2 cellular contexts compared by ENCODE assay signal in genomic region chr10:97023401-97024180, GRCh38.
TF ChIP-seq lines count a peak whose summit lies in the region.

No MANE protein-coding gene starts in this region.

TF ChIP-seq in HEK293, 187 proteins besides CTCF, POLR2A, EP300 and RAD21 (continued from another document):
- TF ChIP-seq ZNF596 (tag by site-specific recombination; IDR thresholded peaks at IDR 0.05), result no peak
- 0 out of 2 replicates have a peak, but pooled peaks have one; percentile 57 for TF ChIP-seq PRDM1 (tag by site-specific recombination; IDR thresholded peaks at IDR 0.05)

TF ChIP-seq in SK-N-SH treated with all-trans-retinoic acid at 6 μM for 48 hours, 23 proteins besides CTCF, POLR2A, EP300 and RAD21 (continued from another document):
- TF ChIP-seq, protein P1, sequence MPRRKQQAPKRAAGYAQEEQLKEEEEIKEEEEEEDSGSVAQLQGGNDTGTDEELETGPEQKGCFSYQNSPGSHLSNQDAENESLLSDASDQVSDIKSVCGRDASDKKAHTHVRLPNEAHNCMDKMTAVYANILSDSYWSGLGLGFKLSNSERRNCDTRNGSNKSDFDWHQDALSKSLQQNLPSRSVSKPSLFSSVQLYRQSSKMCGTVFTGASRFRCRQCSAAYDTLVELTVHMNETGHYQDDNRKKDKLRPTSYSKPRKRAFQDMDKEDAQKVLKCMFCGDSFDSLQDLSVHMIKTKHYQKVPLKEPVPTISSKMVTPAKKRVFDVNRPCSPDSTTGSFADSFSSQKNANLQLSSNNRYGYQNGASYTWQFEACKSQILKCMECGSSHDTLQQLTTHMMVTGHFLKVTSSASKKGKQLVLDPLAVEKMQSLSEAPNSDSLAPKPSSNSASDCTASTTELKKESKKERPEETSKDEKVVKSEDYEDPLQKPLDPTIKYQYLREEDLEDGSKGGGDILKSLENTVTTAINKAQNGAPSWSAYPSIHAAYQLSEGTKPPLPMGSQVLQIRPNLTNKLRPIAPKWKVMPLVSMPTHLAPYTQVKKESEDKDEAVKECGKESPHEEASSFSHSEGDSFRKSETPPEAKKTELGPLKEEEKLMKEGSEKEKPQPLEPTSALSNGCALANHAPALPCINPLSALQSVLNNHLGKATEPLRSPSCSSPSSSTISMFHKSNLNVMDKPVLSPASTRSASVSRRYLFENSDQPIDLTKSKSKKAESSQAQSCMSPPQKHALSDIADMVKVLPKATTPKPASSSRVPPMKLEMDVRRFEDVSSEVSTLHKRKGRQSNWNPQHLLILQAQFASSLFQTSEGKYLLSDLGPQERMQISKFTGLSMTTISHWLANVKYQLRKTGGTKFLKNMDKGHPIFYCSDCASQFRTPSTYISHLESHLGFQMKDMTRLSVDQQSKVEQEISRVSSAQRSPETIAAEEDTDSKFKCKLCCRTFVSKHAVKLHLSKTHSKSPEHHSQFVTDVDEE (CRISPR knock-in tag; IDR thresholded peaks at IDR 0.05), result no peak
- no peak for TF ChIP-seq ESRRG (CRISPR knock-in tag; IDR thresholded peaks at IDR 0.05)
- no peak for TF ChIP-seq ZNF8 (CRISPR knock-in tag; IDR thresholded peaks at IDR 0.05)
- TF ChIP-seq TCF4 (CRISPR knock-in tag; IDR thresholded peaks at IDR 0.05; ENCODE audit: borderline replicate concordance), result no peak
- TF ChIP-seq OSR1 (CRISPR knock-in tag; IDR thresholded peaks at IDR 0.05), result no peak
- TF ChIP-seq ZNF70 (CRISPR knock-in tag; IDR thresholded peaks at IDR 0.05), result no peak
- no peak for TF ChIP-seq PPARA (CRISPR knock-in tag; IDR thresholded peaks at IDR 0.05; ENCODE audit: borderline replicate concordance)
- TF ChIP-seq, protein P2, sequence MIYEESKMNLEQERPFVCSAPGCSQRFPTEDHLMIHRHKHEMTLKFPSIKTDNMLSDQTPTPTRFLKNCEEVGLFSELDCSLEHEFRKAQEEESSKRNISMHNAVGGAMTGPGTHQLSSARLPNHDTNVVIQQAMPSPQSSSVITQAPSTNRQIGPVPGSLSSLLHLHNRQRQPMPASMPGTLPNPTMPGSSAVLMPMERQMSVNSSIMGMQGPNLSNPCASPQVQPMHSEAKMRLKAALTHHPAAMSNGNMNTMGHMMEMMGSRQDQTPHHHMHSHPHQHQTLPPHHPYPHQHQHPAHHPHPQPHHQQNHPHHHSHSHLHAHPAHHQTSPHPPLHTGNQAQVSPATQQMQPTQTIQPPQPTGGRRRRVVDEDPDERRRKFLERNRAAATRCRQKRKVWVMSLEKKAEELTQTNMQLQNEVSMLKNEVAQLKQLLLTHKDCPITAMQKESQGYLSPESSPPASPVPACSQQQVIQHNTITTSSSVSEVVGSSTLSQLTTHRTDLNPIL (CRISPR knock-in tag; IDR thresholded peaks at IDR 0.05; ENCODE audit: low read depth), result no peak
- no peak for TF ChIP-seq CSRNP3 (CRISPR knock-in tag; IDR thresholded peaks at IDR 0.05)
- TF ChIP-seq ARNTL (CRISPR knock-in tag; IDR thresholded peaks at IDR 0.05; ENCODE audit: borderline replicate concordance, low read depth), result no peak
- TF ChIP-seq, protein P3, sequence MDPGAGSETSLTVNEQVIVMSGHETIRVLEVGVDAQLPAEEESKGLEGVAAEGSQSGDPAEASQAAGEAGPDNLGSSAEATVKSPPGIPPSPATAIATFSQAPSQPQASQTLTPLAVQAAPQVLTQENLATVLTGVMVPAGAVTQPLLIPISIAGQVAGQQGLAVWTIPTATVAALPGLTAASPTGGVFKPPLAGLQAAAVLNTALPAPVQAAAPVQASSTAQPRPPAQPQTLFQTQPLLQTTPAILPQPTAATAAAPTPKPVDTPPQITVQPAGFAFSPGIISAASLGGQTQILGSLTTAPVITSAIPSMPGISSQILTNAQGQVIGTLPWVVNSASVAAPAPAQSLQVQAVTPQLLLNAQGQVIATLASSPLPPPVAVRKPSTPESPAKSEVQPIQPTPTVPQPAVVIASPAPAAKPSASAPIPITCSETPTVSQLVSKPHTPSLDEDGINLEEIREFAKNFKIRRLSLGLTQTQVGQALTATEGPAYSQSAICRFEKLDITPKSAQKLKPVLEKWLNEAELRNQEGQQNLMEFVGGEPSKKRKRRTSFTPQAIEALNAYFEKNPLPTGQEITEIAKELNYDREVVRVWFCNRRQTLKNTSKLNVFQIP (CRISPR knock-in tag; IDR thresholded peaks at IDR 0.05; ENCODE audit: borderline replicate concordance, low read depth), result no peak
- no peak for TF ChIP-seq SNAI2 (CRISPR knock-in tag; IDR thresholded peaks at IDR 0.05)
- TF ChIP-seq TOX (CRISPR knock-in tag; IDR thresholded peaks at IDR 0.05; ENCODE audit: borderline replicate concordance), result no peak
TF ChIP-seq in SK-N-SH treated with all-trans-retinoic acid at 6 μM for 48 hours: peak in this region for 0.
